16 cellular contexts compared by ENCODE assay signal in genomic region chr2:5668682-5669267, GRCh38. TPM values are rescaled to one million over a fixed set of nuclear protein-coding genes. Genes with fewer than 3 reads are reported as not detected.
DNase-seq lines count a peak whose midpoint lies in the region; ATAC-seq and TF ChIP-seq lines count a peak whose summit lies in the region.
"Had no signal": no experiment of that assay in that cellular context is flagged by ENCODE, and none has a peak within 500 bp of the region (broad histone marks: within the 10 kb centered on the region; RNA-seq: fewer than 3 reads in every experiment).

No MANE protein-coding gene starts in this region.

- POLR2A ChIA-PET in SK-N-SH (lab: Yijun Ruan, JAX), result no interaction called here

- no peaks in the 10 kb centered on the region for H3K4me1 Mint-ChIP-seq in stimulated activated naive CD8-positive, alpha-beta T cell treated with anti-CD3 and anti-CD28 coated beads, Interleukin-15, amount 100 ng/mL, for 72 hours
- H3K4me1 Mint-ChIP-seq in effector memory CD8-positive, alpha-beta T cell (ENCODE audit: low read depth in 2 of 2), result no peaks in the 10 kb centered on the region
- H3K4me1 Mint-ChIP-seq: CD14-positive monocyte; CD4-positive, alpha-beta memory T cell had no signal

- peaks cover 0 to 21% of the 10 kb centered on the region in 2 experiments; a peak in 2 of 4 replicates for H3K4me1 ChIP-seq in SK-N-SH (ENCODE audit: control insufficient read depth in 1 of 2, insufficient read depth in 2 of 2, low read depth in 1 of 2, low read length in 1 of 2)
- H3K4me1 ChIP-seq: BE2C had no signal

- ATAC-seq in SK-N-SH treated with all-trans-retinoic acid at 6 μM for 48 hours, result no peak
- ATAC-seq in stimulated activated naive CD8-positive, alpha-beta T cell treated with anti-CD3 and anti-CD28 coated beads, Interleukin-15, amount 100 ng/mL, for 72 hours, result no peak
- ATAC-seq in effector memory CD8-positive, alpha-beta T cell (replicated peaks), result no peak

- H3F3A ChIP-seq in SK-N-SH (replicated peaks; ENCODE audit: insufficient read depth), result no peaks in the 10 kb centered on the region

- H3K36me3 ChIP-seq in SK-N-SH (replicated peaks in 1 of 2; ENCODE audit: control insufficient read depth in 1 of 2, insufficient read depth in 2 of 2, low read length in 1 of 2), result no peaks in the 10 kb centered on the region
- H3K36me3 ChIP-seq: BE2C had no signal

- peak in 1 of 2 experiments; percentile 48; a peak in 1 of 4 replicates for TF ChIP-seq EP300 in SK-N-SH (IDR thresholded peaks at IDR 0.05; ENCODE audit: borderline replicate concordance in 1 of 2, low read depth in 1 of 2, low read length in 1 of 2)

- DNase-seq in SK-N-SH (peak; percentile 77), myocyte (ENCODE audit: low read depth) (peak; percentile 73), NCI-H82 (lab: John Stamatoyannopoulos, UW) (no peak)
- DNase-seq in Jurkat, Clone E6-1 (ENCODE audit: low read depth, low spot score), result peak; percentile 96
- DNase-seq in stimulated activated naive CD8-positive, alpha-beta T cell treated with anti-CD3 and anti-CD28 coated beads, Interleukin-15, amount 100 ng/mL, for 72 hours, result no peak
- no peak for DNase-seq in effector memory CD8-positive, alpha-beta T cell
- DNase-seq: ACHN; BE2C; CD4-positive, alpha-beta memory T cell; DMS153; DMS79; GF-D8; H9; IMR-90 had no signal

- H3K27ac ChIP-seq in SK-N-SH (ENCODE audit: low read depth in 2 of 2, low read length in 1 of 2), result peak overlapping the region in 1 of 2 experiments; percentile 83; a peak in 2 of 4 replicates

- TF ChIP-seq CTCF in SK-N-SH (IDR thresholded peaks at IDR 0.05), result no peak

- no peak overlapping the region for H3K4me3 ChIP-seq in SK-N-SH (ENCODE audit: low read depth in 2 of 2, low read length in 1 of 2)
- H3K4me3 ChIP-seq in Jurkat, Clone E6-1 (ENCODE audit: low read length), result peak overlapping the region; percentile 21

- H3K27ac Mint-ChIP-seq in stimulated activated naive CD8-positive, alpha-beta T cell treated with anti-CD3 and anti-CD28 coated beads, Interleukin-15, amount 100 ng/mL, for 72 hours, result no peak overlapping the region
- no peak overlapping the region for H3K27ac Mint-ChIP-seq in effector memory CD8-positive, alpha-beta T cell
- H3K27ac Mint-ChIP-seq: CD4-positive, alpha-beta memory T cell had no signal

- H2AFZ ChIP-seq in SK-N-SH (ENCODE audit: low read depth), result no peak overlapping the region

- H3K36me3 Mint-ChIP-seq in effector memory CD8-positive, alpha-beta T cell (ENCODE audit: insufficient read depth), result no peaks in the 10 kb centered on the region
- H3K36me3 Mint-ChIP-seq: CD14-positive monocyte; CD4-positive, alpha-beta memory T cell had no signal

- H3K4me3 Mint-ChIP-seq in stimulated activated naive CD8-positive, alpha-beta T cell treated with anti-CD3 and anti-CD28 coated beads, Interleukin-15, amount 100 ng/mL, for 72 hours, result no peak overlapping the region
- no peak overlapping the region for H3K4me3 Mint-ChIP-seq in effector memory CD8-positive, alpha-beta T cell
- H3K4me3 Mint-ChIP-seq: CD14-positive monocyte; CD4-positive, alpha-beta memory T cell; H9 had no signal

- H3K79me2 ChIP-seq in SK-N-SH (ENCODE audit: insufficient read depth), result no peaks in the 10 kb centered on the region

- no peaks in the 10 kb centered on the region for H3K9me2 ChIP-seq in SK-N-SH

- 33% methylated on average over 8 of the region's 8 CpGs for WGBS in SK-N-SH (ENCODE audit: low lambda C conversion rate)

- no peak overlapping the region for H3K4me2 ChIP-seq in SK-N-SH

- peaks cover 0 to 16% of the 10 kb centered on the region in 2 donors for H3K9me3 Mint-ChIP-seq in stimulated activated naive CD8-positive, alpha-beta T cell treated with anti-CD3 and anti-CD28 coated beads, Interleukin-15, amount 100 ng/mL, for 72 hours
- H3K9me3 Mint-ChIP-seq in effector memory CD8-positive, alpha-beta T cell, result peaks cover 0 to 3% of the 10 kb centered on the region in 2 donors
- H3K9me3 Mint-ChIP-seq: H9 had no signal

- peak; percentile 33 for TF ChIP-seq RAD21 in SK-N-SH (IDR thresholded peaks at IDR 0.05; ENCODE audit: low read length)

- H3K27me3 ChIP-seq in SK-N-SH (ENCODE audit: insufficient read depth), result peaks cover 11% of the 10 kb centered on the region

- no peaks in the 10 kb centered on the region for H3K9me3 ChIP-seq in SK-N-SH
- H3K9me3 ChIP-seq: BE2C had no signal

- no peak overlapping the region for H3K9ac ChIP-seq in SK-N-SH

- no peaks in the 10 kb centered on the region for H4K20me1 ChIP-seq in SK-N-SH (ENCODE audit: insufficient read depth)

- CTCF ChIA-PET in SK-N-SH (lab: Yijun Ruan, JAX), result interaction anchor here (0.6 to 1.6 kb wide), 5 partner anchors 11 to 496 kb away, joined by 3 to 10 read pairs (median 4); partner anchors contain the start of gene SOX11

- H3K27me3 Mint-ChIP-seq in stimulated activated naive CD8-positive, alpha-beta T cell treated with anti-CD3 and anti-CD28 coated beads, Interleukin-15, amount 100 ng/mL, for 72 hours, result peaks cover 9% of the 10 kb centered on the region
- H3K27me3 Mint-ChIP-seq in effector memory CD8-positive, alpha-beta T cell, result peaks cover 6 to 7% of the 10 kb centered on the region in 2 donors
- H3K27me3 Mint-ChIP-seq: CD4-positive, alpha-beta memory T cell had no signal

TF ChIP-seq in SK-N-SH, 30 proteins besides CTCF, POLR2A, EP300 and RAD21 (continues in another document):
- TF ChIP-seq FOXJ3 (CRISPR knock-in tag; IDR thresholded peaks at IDR 0.05) (peak; percentile 44; the same call in 1 of the 2 replicates), FOSL2 (IDR thresholded peaks at IDR 0.05; ENCODE audit: borderline replicate concordance, low read depth) (no peak), GATA2 (CRISPR knock-in tag; IDR thresholded peaks at IDR 0.05) (peak; percentile 74), RCOR1 (IDR thresholded peaks at IDR 0.05; ENCODE audit: low read length) (peak; percentile 83), CHD2 (IDR thresholded peaks at IDR 0.05; ENCODE audit: low read length, partially characterized antibody) (peak; percentile 53)
- TF ChIP-seq, protein P1, sequence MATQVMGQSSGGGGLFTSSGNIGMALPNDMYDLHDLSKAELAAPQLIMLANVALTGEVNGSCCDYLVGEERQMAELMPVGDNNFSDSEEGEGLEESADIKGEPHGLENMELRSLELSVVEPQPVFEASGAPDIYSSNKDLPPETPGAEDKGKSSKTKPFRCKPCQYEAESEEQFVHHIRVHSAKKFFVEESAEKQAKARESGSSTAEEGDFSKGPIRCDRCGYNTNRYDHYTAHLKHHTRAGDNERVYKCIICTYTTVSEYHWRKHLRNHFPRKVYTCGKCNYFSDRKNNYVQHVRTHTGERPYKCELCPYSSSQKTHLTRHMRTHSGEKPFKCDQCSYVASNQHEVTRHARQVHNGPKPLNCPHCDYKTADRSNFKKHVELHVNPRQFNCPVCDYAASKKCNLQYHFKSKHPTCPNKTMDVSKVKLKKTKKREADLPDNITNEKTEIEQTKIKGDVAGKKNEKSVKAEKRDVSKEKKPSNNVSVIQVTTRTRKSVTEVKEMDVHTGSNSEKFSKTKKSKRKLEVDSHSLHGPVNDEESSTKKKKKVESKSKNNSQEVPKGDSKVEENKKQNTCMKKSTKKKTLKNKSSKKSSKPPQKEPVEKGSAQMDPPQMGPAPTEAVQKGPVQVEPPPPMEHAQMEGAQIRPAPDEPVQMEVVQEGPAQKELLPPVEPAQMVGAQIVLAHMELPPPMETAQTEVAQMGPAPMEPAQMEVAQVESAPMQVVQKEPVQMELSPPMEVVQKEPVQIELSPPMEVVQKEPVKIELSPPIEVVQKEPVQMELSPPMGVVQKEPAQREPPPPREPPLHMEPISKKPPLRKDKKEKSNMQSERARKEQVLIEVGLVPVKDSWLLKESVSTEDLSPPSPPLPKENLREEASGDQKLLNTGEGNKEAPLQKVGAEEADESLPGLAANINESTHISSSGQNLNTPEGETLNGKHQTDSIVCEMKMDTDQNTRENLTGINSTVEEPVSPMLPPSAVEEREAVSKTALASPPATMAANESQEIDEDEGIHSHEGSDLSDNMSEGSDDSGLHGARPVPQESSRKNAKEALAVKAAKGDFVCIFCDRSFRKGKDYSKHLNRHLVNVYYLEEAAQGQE (IDR thresholded peaks at IDR 0.05; ENCODE audit: low read depth, low read length), result no peak

TF ChIP-seq in SK-N-SH treated with all-trans-retinoic acid at 6 μM for 48 hours, 23 proteins besides CTCF, POLR2A, EP300 and RAD21 (continues in another document):
- no peak for TF ChIP-seq ISL1 (CRISPR knock-in tag; IDR thresholded peaks at IDR 0.05)
- no peak for TF ChIP-seq CSDC2 (CRISPR knock-in tag; IDR thresholded peaks at IDR 0.05)
- no peak for TF ChIP-seq ARNTL (CRISPR knock-in tag; IDR thresholded peaks at IDR 0.05; ENCODE audit: borderline replicate concordance, low read depth)
- no peak for TF ChIP-seq ZC3H10 (CRISPR knock-in tag; IDR thresholded peaks at IDR 0.05)
- TF ChIP-seq, protein P2, sequence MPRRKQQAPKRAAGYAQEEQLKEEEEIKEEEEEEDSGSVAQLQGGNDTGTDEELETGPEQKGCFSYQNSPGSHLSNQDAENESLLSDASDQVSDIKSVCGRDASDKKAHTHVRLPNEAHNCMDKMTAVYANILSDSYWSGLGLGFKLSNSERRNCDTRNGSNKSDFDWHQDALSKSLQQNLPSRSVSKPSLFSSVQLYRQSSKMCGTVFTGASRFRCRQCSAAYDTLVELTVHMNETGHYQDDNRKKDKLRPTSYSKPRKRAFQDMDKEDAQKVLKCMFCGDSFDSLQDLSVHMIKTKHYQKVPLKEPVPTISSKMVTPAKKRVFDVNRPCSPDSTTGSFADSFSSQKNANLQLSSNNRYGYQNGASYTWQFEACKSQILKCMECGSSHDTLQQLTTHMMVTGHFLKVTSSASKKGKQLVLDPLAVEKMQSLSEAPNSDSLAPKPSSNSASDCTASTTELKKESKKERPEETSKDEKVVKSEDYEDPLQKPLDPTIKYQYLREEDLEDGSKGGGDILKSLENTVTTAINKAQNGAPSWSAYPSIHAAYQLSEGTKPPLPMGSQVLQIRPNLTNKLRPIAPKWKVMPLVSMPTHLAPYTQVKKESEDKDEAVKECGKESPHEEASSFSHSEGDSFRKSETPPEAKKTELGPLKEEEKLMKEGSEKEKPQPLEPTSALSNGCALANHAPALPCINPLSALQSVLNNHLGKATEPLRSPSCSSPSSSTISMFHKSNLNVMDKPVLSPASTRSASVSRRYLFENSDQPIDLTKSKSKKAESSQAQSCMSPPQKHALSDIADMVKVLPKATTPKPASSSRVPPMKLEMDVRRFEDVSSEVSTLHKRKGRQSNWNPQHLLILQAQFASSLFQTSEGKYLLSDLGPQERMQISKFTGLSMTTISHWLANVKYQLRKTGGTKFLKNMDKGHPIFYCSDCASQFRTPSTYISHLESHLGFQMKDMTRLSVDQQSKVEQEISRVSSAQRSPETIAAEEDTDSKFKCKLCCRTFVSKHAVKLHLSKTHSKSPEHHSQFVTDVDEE (CRISPR knock-in tag; IDR thresholded peaks at IDR 0.05), result no peak
- TF ChIP-seq ZFP30 (CRISPR knock-in tag; IDR thresholded peaks at IDR 0.05), result no peak

RNA-seq across cellular contexts. Expression of gene SOX11, which starts 23.4 kb away (rescaled TPM):
- 2.9 and 3.4 TPM in 2 replicates for polyA plus RNA-seq in SK-N-SH (2012; rRNA removed)
- 2.1 TPM in 2 replicates for polyA plus RNA-seq in SK-N-SH (2012; cell fraction: cytosol; rRNA removed)
- 5.6 and 6.5 TPM in 2 replicates for polyA plus RNA-seq in SK-N-SH (2012; cell fraction: nucleus; rRNA removed)
- 2.1 TPM for polyA plus RNA-seq in Jurkat, Clone E6-1 (2012; ENCODE audit: insufficient read depth, insufficient read length)
- total RNA-seq in myocyte, result 23.0 and 24.0 TPM in 2 replicates
- polyA plus RNA-seq in myocyte (2012), result 15.0 TPM
- total RNA-seq: CD4-positive, alpha-beta memory T cell had no signal
- polyA plus RNA-seq: CD14-positive monocyte; CD4-positive, alpha-beta memory T cell had no signal

Comparison
In these comparisons a context has a peak if more than half of its experiments do, and no peak if none do; other contexts are left out.
1. DNase-seq: peak in SK-N-SH (single experiment), Jurkat, Clone E6-1 (single experiment) and myocyte (single experiment); none in stimulated activated naive CD8-positive, alpha-beta T cell treated with anti-CD3 and anti-CD28 coated beads, Interleukin-15, amount 100 ng/mL, for 72 hours (0 of 2), effector memory CD8-positive, alpha-beta T cell (0 of 3) and NCI-H82 (single experiment).